ENCODE assay signal across 25 cellular contexts in the genomic region with DNA sequence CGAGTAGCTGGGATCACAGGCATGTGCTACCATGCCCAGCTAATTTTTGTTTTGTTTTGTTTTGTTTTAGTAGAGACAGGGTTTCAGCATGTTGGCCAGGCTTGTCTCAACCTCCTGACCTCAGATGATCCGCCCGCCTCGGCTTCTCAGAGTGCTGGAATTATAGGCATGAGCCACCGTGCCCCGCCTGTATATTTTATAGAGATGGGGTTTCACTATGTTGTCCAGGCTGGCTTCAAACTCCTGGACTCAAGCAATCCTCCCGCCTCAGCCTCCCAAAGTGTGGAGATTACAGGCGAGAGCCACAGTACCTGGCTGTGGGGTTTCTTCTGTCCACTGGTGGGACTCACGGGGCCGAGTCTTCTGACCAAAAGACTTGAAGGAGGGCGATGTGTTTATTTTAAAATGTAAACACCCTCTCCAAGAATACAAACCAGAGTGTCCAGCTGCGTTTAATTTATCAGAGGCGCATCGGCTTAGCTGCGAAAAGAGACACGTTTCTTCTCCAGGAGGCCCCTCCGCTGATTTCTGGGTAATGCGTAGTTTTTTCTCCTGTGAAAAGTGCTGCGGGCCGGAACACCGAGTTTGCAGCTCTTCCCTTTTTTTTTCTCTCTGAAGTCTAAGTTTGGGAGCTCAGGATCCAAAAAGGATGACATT.
DNase-seq lines count a peak whose midpoint lies in the region; ATAC-seq, FAIRE-seq and TF ChIP-seq lines count a peak whose summit lies in the region.
"Had no signal": no experiment of that assay in that cellular context is flagged by ENCODE, and none has a peak within 500 bp of the region (broad histone marks: within the 10 kb centered on the region; RNA-seq: fewer than 3 reads in every experiment).

No MANE protein-coding gene starts in this region.

- WGBS in small intestine, 3 donors, result 69 to 83% (median 78%) methylated on average over 21 of the region's 21 CpGs

- no peak overlapping the region for H3K4me3 ChIP-seq in left ventricle myocardium inferior
- no peak overlapping the region for H3K4me3 ChIP-seq in small intestine (ENCODE audit: low read depth in 1 of 2, low read length in 2 of 2)
- H3K4me3 ChIP-seq: PC-9, skin epidermis, thyroid gland had no signal

- FAIRE-seq in small intestine (lab: Jason Lieb, UNC), result no peak
- FAIRE-seq: astrocyte had no signal

- ATAC-seq in Right ventricle myocardium inferior, result no peak
- ATAC-seq: left colon had no signal

- intact Hi-C loops in Right ventricle myocardium inferior (cut with DNase I), result no loop called here
- intact Hi-C loops in left ventricle myocardium inferior (cut with micrococcal nuclease), result no loop called here

- no peaks in the 10 kb centered on the region for H3K36me3 ChIP-seq in left ventricle myocardium inferior
- no peaks in the 10 kb centered on the region for H3K36me3 ChIP-seq in small intestine (ENCODE audit: control insufficient read depth in 2 of 2, insufficient read depth in 2 of 2, low read length in 2 of 2)
- H3K36me3 ChIP-seq: thyroid gland had no signal

- H3K9me3 ChIP-seq in left ventricle myocardium inferior (replicated peaks) (no peaks in the 10 kb centered on the region), small intestine (ENCODE audit: control insufficient read depth, low read depth) (no peaks in the 10 kb centered on the region)
- H3K9me3 ChIP-seq: thyroid gland had no signal

- H3K27ac ChIP-seq in left ventricle myocardium inferior (replicated peaks) (no peak overlapping the region), small intestine (ENCODE audit: low read depth in 1 of 2, low read length in 1 of 2) (peak overlapping the region in 1 of 2 donors; percentile 22)
- H3K27ac ChIP-seq: PC-9, thyroid gland had no signal

- no peak for TF ChIP-seq CTCF in left ventricle myocardium inferior (IDR thresholded peaks at IDR 0.05; ENCODE audit: borderline replicate concordance)

- H3K4me1 ChIP-seq in left ventricle myocardium inferior, result peaks cover 84% of the 10 kb centered on the region
- peaks cover 0 to 3% of the 10 kb centered on the region in 2 donors for H3K4me1 ChIP-seq in small intestine (ENCODE audit: control insufficient read depth in 2 of 2, insufficient read depth in 1 of 2, low read depth in 1 of 2, low read length in 1 of 2)

- peak; percentile 66 for DNase-seq in Right ventricle myocardium inferior (ENCODE audit: missing footprints)
- DNase-seq in left ventricle myocardium inferior, result no peak
- DNase-seq in M059J (ENCODE audit: low read depth), result peak; percentile 27
- DNase-seq in glomerular visceral epithelial cell (ENCODE audit: extremely low spot score), result peak; percentile 7
- peak; percentile 22 for DNase-seq in small intestine
- no peak for DNase-seq in HuH-7 (ENCODE audit: low spot score)
- DNase-seq in NCI-H2107 (lab: John Stamatoyannopoulos, UW), result no peak
- no peak for DNase-seq in dermis blood vessel endothelial cell
- DNase-seq: 8988T; activated CD4-positive, alpha-beta T cell treated with anti-CD3 and anti-CD28 coated beads for 1 hour; cerebellar nuclear complex; COR-L47; DND-41; erythroblast; left colon; midbrain; NCI-H1105; NCI-H2081 treated with DMSO at 0.1 percent for 48 hours; NCI-H510A; stimulated activated CD4-positive, alpha-beta T cell treated with anti-CD3 and anti-CD28 coated beads, Interleukin-2, amount 100 ng/mL, for 48 hours; stimulated activated naive CD4-positive, alpha-beta T cell treated with Interleukin-2 at 50 U/mL for 16 hours; thyroid gland had no signal

- H3K27me3 ChIP-seq in left ventricle myocardium inferior (ENCODE audit: low read depth), result no peaks in the 10 kb centered on the region
- H3K27me3 ChIP-seq in small intestine (ENCODE audit: control insufficient read depth in 2 of 2, insufficient read depth in 2 of 2, low read length in 2 of 2), result no peaks in the 10 kb centered on the region
- H3K27me3 ChIP-seq: thyroid gland had no signal

Comparison
In these comparisons a context has a peak if more than half of its experiments do, and no peak if none do; other contexts are left out.
1. DNase-seq: peak in Right ventricle myocardium inferior (single experiment), M059J (single experiment), glomerular visceral epithelial cell (single experiment) and small intestine (single experiment); none in left ventricle myocardium inferior (single experiment), HuH-7 (single experiment), NCI-H2107 (single experiment) and dermis blood vessel endothelial cell (single experiment).